1 cellular context compared by ENCODE assay signal in genomic region chr1:40059960-40060337, GRCh38.
TF ChIP-seq lines count a peak whose summit lies in the region.

No MANE protein-coding gene starts in this region.

TF ChIP-seq in WTC11, 78 proteins besides CTCF, POLR2A, EP300 and RAD21 (continued from another document):
- TF ChIP-seq ARID4B (CRISPR knock-in tag; IDR thresholded peaks at IDR 0.05; ENCODE audit: borderline replicate concordance) (no peak), RORB (CRISPR knock-in tag; IDR thresholded peaks at IDR 0.05) (no peak), E2F1 (CRISPR knock-in tag; IDR thresholded peaks at IDR 0.05) (no peak), ATF3 (CRISPR knock-in tag; conservative IDR thresholded peaks at IDR 0.05) (no peak), NR2C2 (CRISPR knock-in tag; IDR thresholded peaks at IDR 0.05) (no peak), ZNF121 (CRISPR knock-in tag; IDR thresholded peaks at IDR 0.05) (no peak), SMAD3 (CRISPR knock-in tag; IDR thresholded peaks at IDR 0.05; ENCODE audit: borderline replicate concordance) (no peak)
